9 cellular contexts compared by ENCODE assay signal in the genomic region with DNA sequence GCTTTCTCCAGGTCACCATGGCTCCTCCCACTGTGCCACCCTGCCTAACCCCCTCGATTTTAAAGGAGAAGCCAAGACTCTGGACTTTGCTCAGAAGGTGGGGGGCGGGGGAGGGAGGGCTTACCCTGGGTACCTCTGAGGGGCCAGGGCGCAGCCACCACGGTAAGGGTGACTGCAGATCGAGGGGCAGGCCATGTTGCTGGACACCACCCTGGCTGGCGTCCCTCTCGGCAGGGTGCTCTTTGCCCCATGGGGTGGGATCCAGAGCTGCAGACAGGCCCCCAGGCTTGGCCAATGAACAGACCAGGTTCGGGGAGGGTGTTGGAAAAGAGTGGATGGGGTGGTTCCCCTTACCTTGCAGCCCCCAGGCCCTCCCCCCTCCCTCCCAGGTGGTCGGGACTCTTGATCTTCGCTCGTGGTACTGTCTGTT. TPM values are rescaled to one million over a fixed set of nuclear protein-coding genes. Genes with fewer than 3 reads are reported as not detected.
A peak's percentile ranks its signal among the peaks of the same experiment; 100 is the strongest.
DNase-seq lines count a peak whose midpoint lies in the region; ATAC-seq and TF ChIP-seq lines count a peak whose summit lies in the region.
"Had no signal": no experiment of that assay in that cellular context is flagged by ENCODE, and none has a peak within 500 bp of the region (broad histone marks: within the 10 kb centered on the region; RNA-seq: fewer than 3 reads in every experiment).

No MANE protein-coding gene starts in this region.

- H3K4me3 Mint-ChIP-seq in activated T-cell treated with anti-CD3 and anti-CD28 coated beads, Interleukin-2, amount 50 U/mL, for 72 hours: peak overlapping the region; percentile 44 to 93
- peak overlapping the region; percentile 87 for H3K4me3 Mint-ChIP-seq in type B pancreatic cell

- no peaks in the 10 kb centered on the region for H3K9me3 ChIP-seq in ectodermal cell (ENCODE audit: control insufficient read depth, low read length)
- no peaks in the 10 kb centered on the region for H3K9me3 ChIP-seq in mesenchymal stem cell (ENCODE audit: control insufficient read depth, low read length)
- no peaks in the 10 kb centered on the region for H3K9me3 ChIP-seq in HAP-1

- no peak overlapping the region for H3K23ac ChIP-seq in mesenchymal stem cell (ENCODE audit: low read length in 2 of 2)

- peaks cover 12% of the 10 kb centered on the region for H3K27me3 Mint-ChIP-seq in activated T-cell treated with anti-CD3 and anti-CD28 coated beads, Interleukin-2, amount 50 U/mL, for 72 hours (ENCODE audit: low read depth)
- H3K27me3 Mint-ChIP-seq in type B pancreatic cell: peaks cover 40% of the 10 kb centered on the region

- H2BK5ac ChIP-seq in mesenchymal stem cell (ENCODE audit: low read depth, low read length, poor library complexity, severe bottlenecking): no peak overlapping the region

- H3K4me1 ChIP-seq in ectodermal cell (ENCODE audit: control insufficient read depth, insufficient read depth, low read length): peaks cover 26% of the 10 kb centered on the region
- peaks cover 31% of the 10 kb centered on the region for H3K4me1 ChIP-seq in mesenchymal stem cell (ENCODE audit: control insufficient read depth, insufficient read depth, low read depth, low read length)
- H3K4me1 ChIP-seq in HAP-1: no peaks in the 10 kb centered on the region

- no peak overlapping the region for H2BK12ac ChIP-seq in mesenchymal stem cell (ENCODE audit: low read length in 2 of 2)

- 54 to 57% methylated on average over 11 of the region's 11 CpGs for WGBS in ectodermal cell, 2 experiments
- WGBS in mesenchymal stem cell: 46% methylated on average over 11 of the region's 11 CpGs

- H3K36me3 Mint-ChIP-seq in activated T-cell treated with anti-CD3 and anti-CD28 coated beads, Interleukin-2, amount 50 U/mL, for 72 hours (ENCODE audit: insufficient read depth in 2 of 2): no peaks in the 10 kb centered on the region
- no peaks in the 10 kb centered on the region for H3K36me3 Mint-ChIP-seq in type B pancreatic cell

- peaks cover 42% of the 10 kb centered on the region for H3K4me1 Mint-ChIP-seq in activated T-cell treated with anti-CD3 and anti-CD28 coated beads, Interleukin-2, amount 50 U/mL, for 72 hours (ENCODE audit: low read depth)
- peaks cover 26% of the 10 kb centered on the region for H3K4me1 Mint-ChIP-seq in type B pancreatic cell (ENCODE audit: unreplicated experiment)

- H3K27me3 ChIP-seq in ectodermal cell (ENCODE audit: control insufficient read depth, insufficient read depth, low read length, poor library complexity, severe bottlenecking) (peaks cover 48% of the 10 kb centered on the region), mesenchymal stem cell (ENCODE audit: control insufficient read depth in 1 of 2, insufficient read depth in 1 of 2, low read length in 2 of 2) (peaks cover 0 to 2% of the 10 kb centered on the region in 2 experiments), HAP-1 (ENCODE audit: low read depth) (no peaks in the 10 kb centered on the region)

- peak overlapping the region; percentile 46 for H3K4me3 ChIP-seq in ectodermal cell (ENCODE audit: insufficient read depth, low read depth, low read length)
- peak overlapping the region in 1 of 2 experiments; percentile 66 for H3K4me3 ChIP-seq in mesenchymal stem cell (ENCODE audit: insufficient read depth in 1 of 2, low read depth in 1 of 2, low read length in 2 of 2)
- no peak overlapping the region for H3K4me3 ChIP-seq in HAP-1

- peaks cover 13% of the 10 kb centered on the region for H3K79me1 ChIP-seq in mesenchymal stem cell (replicated peaks; ENCODE audit: low read length, poor library complexity, severe bottlenecking)

- no peak overlapping the region for H3K14ac ChIP-seq in mesenchymal stem cell (ENCODE audit: low read length in 2 of 2)

- H2BK120ac ChIP-seq in mesenchymal stem cell (ENCODE audit: low read depth, low read length): no peak overlapping the region

- no peaks in the 10 kb centered on the region for H3K9me3 Mint-ChIP-seq in activated T-cell treated with anti-CD3 and anti-CD28 coated beads, Interleukin-2, amount 50 U/mL, for 72 hours
- no peaks in the 10 kb centered on the region for H3K9me3 Mint-ChIP-seq in type B pancreatic cell

- no peak overlapping the region for H4K91ac ChIP-seq in mesenchymal stem cell (ENCODE audit: low read length)

- no peak overlapping the region for H4K8ac ChIP-seq in mesenchymal stem cell (ENCODE audit: low read length)

- peak overlapping the region; percentile 55 for H2AK5ac ChIP-seq in mesenchymal stem cell (ENCODE audit: low read length, severe bottlenecking)

- peak overlapping the region; percentile 93 for H3K4me2 ChIP-seq in mesenchymal stem cell (ENCODE audit: low read length, poor library complexity, severe bottlenecking)

- ATAC-seq in activated T-cell treated with anti-CD3 and anti-CD28 coated beads, Interleukin-2, amount 50 U/mL, for 72 hours (replicated peaks in 1 of 2): no peak
- ATAC-seq in HG02884 (IDR thresholded peaks at IDR 0.05; ENCODE audit: unreplicated experiment): no peak

- TF ChIP-seq CTCF in type B pancreatic cell (conservative IDR thresholded peaks at IDR 0.05): no peak

- H3K4ac ChIP-seq in mesenchymal stem cell (ENCODE audit: low read depth in 1 of 2, low read length in 2 of 2): no peak overlapping the region

- no peak overlapping the region for H3K27ac Mint-ChIP-seq in activated T-cell treated with anti-CD3 and anti-CD28 coated beads, Interleukin-2, amount 50 U/mL, for 72 hours
- peak overlapping the region; percentile 85 for H3K27ac Mint-ChIP-seq in type B pancreatic cell

- H3K27ac ChIP-seq in ectodermal cell (ENCODE audit: insufficient read depth, low read depth, low read length, poor library complexity, severe bottlenecking) (no peak overlapping the region), mesenchymal stem cell (ENCODE audit: low read length, poor library complexity, severe bottlenecking) (no peak overlapping the region)

- no peak overlapping the region for H2BK15ac ChIP-seq in mesenchymal stem cell (ENCODE audit: low read depth, poor library complexity, severe bottlenecking)

- DNase-seq in activated T-cell treated with anti-CD3 and anti-CD28 coated beads, Interleukin-2, amount 50 U/mL, for 72 hours: no peak
- DNase-seq in activated T-cell treated with anti-CD3 and anti-CD28 coated beads, Interleukin-2, amount 50 U/mL, for 1 hour: no peak
- no peak for DNase-seq in mesenchymal stem cell
- no peak for DNase-seq in type B pancreatic cell (ENCODE audit: extremely low spot score, unreplicated experiment)
- no peak for DNase-seq in NCI-H510A (lab: John Stamatoyannopoulos, UW)
- DNase-seq in HAP-1 (ENCODE audit: low spot score in 2 of 2): no peak
- DNase-seq: activated T-cell treated with anti-CD3 and anti-CD28 coated beads for 4 hours had no signal

- no peak overlapping the region for H3K9ac ChIP-seq in mesenchymal stem cell (ENCODE audit: low read length)

- no peak overlapping the region for H2AFZ ChIP-seq in mesenchymal stem cell (ENCODE audit: low read depth, low read length)

- in situ Hi-C loops in HAP-1 (cut with MboI; ENCODE audit: low sequenced_read_pairs): no loop called here

- H3K18ac ChIP-seq in mesenchymal stem cell (ENCODE audit: low read depth in 1 of 2, low read length in 2 of 2): no peak overlapping the region

- H3K36me3 ChIP-seq in ectodermal cell (ENCODE audit: control insufficient read depth, insufficient read depth, low read length): no peaks in the 10 kb centered on the region
- peaks cover 0 to 5% of the 10 kb centered on the region in 2 experiments for H3K36me3 ChIP-seq in mesenchymal stem cell (ENCODE audit: control insufficient read depth in 1 of 2, insufficient read depth in 2 of 2, low read depth in 1 of 2, low read length in 2 of 2)
- no peaks in the 10 kb centered on the region for H3K36me3 ChIP-seq in HAP-1 (replicated peaks)

RNA-seq across cellular contexts. Expression of gene GRB7, which starts 0.4 kb away (rescaled TPM):
- 1 to 10 TPM; 3.5 to 6.0 TPM for total RNA-seq in activated T-cell treated with anti-CD3 and anti-CD28 coated beads, Interleukin-2, amount 50 U/mL, for 72 hours
- polyA plus RNA-seq in ectodermal cell (2013, experiment 1 of 4): 4.0 TPM
- polyA plus RNA-seq in ectodermal cell (2013, experiment 2 of 4): 2.9 TPM
- 2.5 TPM for polyA plus RNA-seq in ectodermal cell (2013, experiment 3 of 4)
- 2.6 TPM for polyA plus RNA-seq in ectodermal cell (2013, experiment 4 of 4)
- polyA plus RNA-seq in mesenchymal stem cell (2013, experiment 1 of 2): 0.18 TPM
- 0.05 TPM for polyA plus RNA-seq in mesenchymal stem cell (2013, experiment 2 of 2)
- 31.8 and 73.9 TPM in 2 replicates for total RNA-seq in type B pancreatic cell (ENCODE audit: low replicate concordance)

RNA-seq across cellular contexts. Expression of gene MIEN1, which starts 7.0 kb away (rescaled TPM):
- total RNA-seq in activated T-cell treated with anti-CD3 and anti-CD28 coated beads, Interleukin-2, amount 50 U/mL, for 72 hours: 10 to 100 TPM; 39.4 to 40.1 TPM
- 45.5 TPM for polyA plus RNA-seq in ectodermal cell (2013, experiment 1 of 4)
- polyA plus RNA-seq in ectodermal cell (2013, experiment 2 of 4): 45.0 TPM
- 45.8 TPM for polyA plus RNA-seq in ectodermal cell (2013, experiment 3 of 4)
- 50.9 TPM for polyA plus RNA-seq in ectodermal cell (2013, experiment 4 of 4)
- 91.2 TPM for polyA plus RNA-seq in mesenchymal stem cell (2013, experiment 1 of 2)
- polyA plus RNA-seq in mesenchymal stem cell (2013, experiment 2 of 2): 95.9 TPM
- 39.8 and 67.2 TPM in 2 replicates for total RNA-seq in type B pancreatic cell (ENCODE audit: low replicate concordance)

RNA-seq across cellular contexts. Expression of gene ERBB2, which starts 37.5 kb away (rescaled TPM):
- 10 to 100 TPM in 1 of 2 donors, 1 to 10 TPM in 1; 8.2 to 12.1 TPM for total RNA-seq in activated T-cell treated with anti-CD3 and anti-CD28 coated beads, Interleukin-2, amount 50 U/mL, for 72 hours
- polyA plus RNA-seq in ectodermal cell (2013, experiment 1 of 4): 92.9 TPM
- 108 TPM for polyA plus RNA-seq in ectodermal cell (2013, experiment 2 of 4)
- 76.4 TPM for polyA plus RNA-seq in ectodermal cell (2013, experiment 3 of 4)
- 82.8 TPM for polyA plus RNA-seq in ectodermal cell (2013, experiment 4 of 4)
- polyA plus RNA-seq in mesenchymal stem cell (2013, experiment 1 of 2): 26.2 TPM
- 25.3 TPM for polyA plus RNA-seq in mesenchymal stem cell (2013, experiment 2 of 2)
- total RNA-seq in type B pancreatic cell (ENCODE audit: low replicate concordance): 123 and 230 TPM in 2 replicates

RNA-seq across cellular contexts. Expression of gene PGAP3, which starts 49.5 kb away (rescaled TPM):
- 10 to 100 TPM in 1 of 2 donors, 1 to 10 TPM in 1; 8.5 to 12.8 TPM for total RNA-seq in activated T-cell treated with anti-CD3 and anti-CD28 coated beads, Interleukin-2, amount 50 U/mL, for 72 hours
- 20.3 TPM for polyA plus RNA-seq in ectodermal cell (2013, experiment 1 of 4)
- 17.9 TPM for polyA plus RNA-seq in ectodermal cell (2013, experiment 2 of 4)
- 13.2 TPM for polyA plus RNA-seq in ectodermal cell (2013, experiment 3 of 4)
- polyA plus RNA-seq in ectodermal cell (2013, experiment 4 of 4): 16.9 TPM
- polyA plus RNA-seq in mesenchymal stem cell (2013, experiment 1 of 2): 6.1 TPM
- polyA plus RNA-seq in mesenchymal stem cell (2013, experiment 2 of 2): 5.9 TPM
- 23.5 and 31.5 TPM in 2 replicates for total RNA-seq in type B pancreatic cell (ENCODE audit: low replicate concordance)
